Comparison of ENCODE assay signal across 27 cellular contexts in the genomic region with DNA sequence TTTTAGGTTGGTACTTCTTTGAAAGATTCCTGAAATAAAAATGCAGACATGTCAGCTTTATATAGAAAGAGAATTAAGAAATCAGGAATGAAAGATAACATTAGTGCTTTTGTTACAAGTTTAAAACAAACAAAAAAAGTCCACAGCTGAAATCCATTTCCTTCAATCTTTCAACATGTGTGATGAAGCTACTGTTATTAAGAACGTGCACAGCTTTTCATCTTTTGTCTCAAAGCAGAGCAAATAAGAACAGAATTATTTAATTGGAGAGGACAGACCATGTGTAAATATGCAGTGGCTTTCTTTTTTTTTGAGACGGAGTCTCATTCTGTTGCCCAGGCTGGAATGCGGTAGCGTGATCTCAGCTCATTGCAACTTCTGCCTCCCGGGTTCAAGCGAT.
A peak's percentile ranks its signal among the peaks of the same experiment; 100 is the strongest.
DNase-seq lines count a peak whose midpoint lies in the region; ATAC-seq lines count a peak whose summit lies in the region.
"Had no signal": no experiment of that assay in that cellular context is flagged by ENCODE, and none has a peak within 500 bp of the region (broad histone marks: within the 10 kb centered on the region; RNA-seq: fewer than 3 reads in every experiment).

No MANE protein-coding gene starts in this region.

- H3K4me3 ChIP-seq in naive thymus-derived CD4-positive, alpha-beta T cell (ENCODE audit: low read length), result no peak overlapping the region
- H3K4me3 ChIP-seq: ascending aorta, K562, MG63, transverse colon had no signal

- H3K4me3 Mint-ChIP-seq in activated CD4-positive, alpha-beta T cell treated with anti-CD3 and anti-CD28 coated beads for 36 hours, result no peak overlapping the region
- peak overlapping the region in 2 of 4 donors; percentile 32 to 60 for H3K4me3 Mint-ChIP-seq in IgD-negative memory B cell
- H3K4me3 Mint-ChIP-seq in activated naive CD8-positive, alpha-beta T cell treated with anti-CD3 and anti-CD28 coated beads, Interleukin-2, amount 50 U/mL, for 24 hours, result no peak overlapping the region
- H3K4me3 Mint-ChIP-seq in naive thymus-derived CD4-positive, alpha-beta T cell, result no peak overlapping the region

- H3K27ac ChIP-seq in naive thymus-derived CD4-positive, alpha-beta T cell (ENCODE audit: low read depth, low read length), result no peak overlapping the region
- H3K27ac ChIP-seq: ascending aorta had no signal

- no peak for DNase-seq in activated CD4-positive, alpha-beta T cell treated with anti-CD3 and anti-CD28 coated beads for 36 hours
- DNase-seq in activated CD4-positive, alpha-beta T cell treated with anti-CD3 and anti-CD28 coated beads, Interleukin-2, amount 50 U/mL, for 1 hour, result no peak
- DNase-seq in activated naive CD8-positive, alpha-beta T cell treated with anti-CD3 and anti-CD28 coated beads, Interleukin-2, amount 50 U/mL, for 24 hours, result no peak
- no peak for DNase-seq in naive thymus-derived CD4-positive, alpha-beta T cell
- DNase-seq in stimulated activated naive CD4-positive, alpha-beta T cell treated with Interleukin-2 at 50 U/mL for 16 hours (lab: John Stamatoyannopoulos, UW), result no peak
- no peak for DNase-seq in HuH-7 (ENCODE audit: low spot score)
- no peak for DNase-seq in putamen (ENCODE audit: low spot score)
- DNase-seq: 8988T; activated CD4-positive, CD25-positive, alpha-beta regulatory T cell; activated CD8-positive, alpha-beta memory T cell treated with anti-CD3 and anti-CD28 coated beads, Interleukin-2, amount 50 U/mL, for 4 hours; activated gamma-delta T cell treated with Interleukin-2 at 50 U/mL for 16 hours; BE2C; caudate nucleus; DND-41; kidney glomerular epithelial cell; MG63; NCI-H1436; NCI-H2171; NCI-H524; nucleus accumbens; stimulated activated CD4-positive, alpha-beta T cell treated with anti-CD3 and anti-CD28 coated beads, Interleukin-4, amount 100 ng/mL, for 1 hour; T-helper 9 cell; transverse colon had no signal

- peaks cover 57% of the 10 kb centered on the region for H3K36me3 Mint-ChIP-seq in activated CD4-positive, alpha-beta T cell treated with anti-CD3 and anti-CD28 coated beads for 36 hours (ENCODE audit: low read depth)
- peaks cover 8% of the 10 kb centered on the region for H3K36me3 Mint-ChIP-seq in IgD-negative memory B cell
- peaks cover 46% of the 10 kb centered on the region for H3K36me3 Mint-ChIP-seq in activated naive CD8-positive, alpha-beta T cell treated with anti-CD3 and anti-CD28 coated beads, Interleukin-2, amount 50 U/mL, for 24 hours (ENCODE audit: low read depth)
- peaks cover 0 to 37% (median 24%) of the 10 kb centered on the region in 5 donors for H3K36me3 Mint-ChIP-seq in naive thymus-derived CD4-positive, alpha-beta T cell

- CTCF ChIA-PET in activated CD4-positive, alpha-beta T cell treated with anti-CD3 and anti-CD28 coated beads for 36 hours (lab: Charles Lee), result interaction anchor here (0.6 to 1.2 kb wide), 4 partner anchors 9 to 21 kb away, joined by 3 to 4 read pairs (median 3); no protein-coding TSS in a partner anchor
- CTCF ChIA-PET in naive thymus-derived CD4-positive, alpha-beta T cell (lab: Charles Lee), result interaction anchor here (0.6 kb wide), 2 partner anchors 26 to 78 kb away, joined by 3 to 5 read pairs; no protein-coding TSS in a partner anchor

- H3K27ac Mint-ChIP-seq in activated CD4-positive, alpha-beta T cell treated with anti-CD3 and anti-CD28 coated beads for 36 hours, result peak overlapping the region; percentile 47
- H3K27ac Mint-ChIP-seq in IgD-negative memory B cell, result peak overlapping the region; percentile 32 to 70 (median 46)
- peak overlapping the region; percentile 76 for H3K27ac Mint-ChIP-seq in activated naive CD8-positive, alpha-beta T cell treated with anti-CD3 and anti-CD28 coated beads, Interleukin-2, amount 50 U/mL, for 24 hours
- peak overlapping the region in 5 of 9 donors; percentile 1 to 83 (median 47) for H3K27ac Mint-ChIP-seq in naive thymus-derived CD4-positive, alpha-beta T cell

- no peaks in the 10 kb centered on the region for H3K9me3 ChIP-seq in naive thymus-derived CD4-positive, alpha-beta T cell (ENCODE audit: control insufficient read depth in 2 of 3, low read length in 3 of 3)
- H3K9me3 ChIP-seq: ascending aorta, BE2C, MG63, transverse colon had no signal

- H3K27me3 ChIP-seq in naive thymus-derived CD4-positive, alpha-beta T cell (ENCODE audit: control insufficient read depth in 2 of 2, insufficient read depth in 2 of 2, low read length in 2 of 2), result no peaks in the 10 kb centered on the region
- H3K27me3 ChIP-seq: ascending aorta, BE2C, MG63, transverse colon had no signal

- H3K9me3 Mint-ChIP-seq in activated CD4-positive, alpha-beta T cell treated with anti-CD3 and anti-CD28 coated beads for 36 hours (ENCODE audit: low read depth), result no peaks in the 10 kb centered on the region
- H3K9me3 Mint-ChIP-seq in IgD-negative memory B cell, result no peaks in the 10 kb centered on the region
- H3K9me3 Mint-ChIP-seq in activated naive CD8-positive, alpha-beta T cell treated with anti-CD3 and anti-CD28 coated beads, Interleukin-2, amount 50 U/mL, for 24 hours, result no peaks in the 10 kb centered on the region
- no peaks in the 10 kb centered on the region for H3K9me3 Mint-ChIP-seq in naive thymus-derived CD4-positive, alpha-beta T cell

- intact Hi-C loops in activated CD4-positive, alpha-beta T cell treated with anti-CD3 and anti-CD28 coated beads for 36 hours (cut with DNase I, micrococcal nuclease), result no loop called here
- intact Hi-C loops in naive thymus-derived CD4-positive, alpha-beta T cell (cut with micrococcal nuclease), result no loop called here

- H3K36me3 ChIP-seq in naive thymus-derived CD4-positive, alpha-beta T cell (ENCODE audit: control insufficient read depth in 2 of 3, insufficient read depth in 3 of 3, low read length in 3 of 3), result peaks cover 3 to 54% (median 19%) of the 10 kb centered on the region in 3 experiments

- H3K27me3 Mint-ChIP-seq in activated CD4-positive, alpha-beta T cell treated with anti-CD3 and anti-CD28 coated beads for 36 hours, result no peaks in the 10 kb centered on the region
- H3K27me3 Mint-ChIP-seq in IgD-negative memory B cell, result no peaks in the 10 kb centered on the region
- H3K27me3 Mint-ChIP-seq in activated naive CD8-positive, alpha-beta T cell treated with anti-CD3 and anti-CD28 coated beads, Interleukin-2, amount 50 U/mL, for 24 hours, result no peaks in the 10 kb centered on the region
- no peaks in the 10 kb centered on the region for H3K27me3 Mint-ChIP-seq in naive thymus-derived CD4-positive, alpha-beta T cell

- H3K4me1 ChIP-seq in naive thymus-derived CD4-positive, alpha-beta T cell (ENCODE audit: control insufficient read depth in 2 of 2, insufficient read depth in 2 of 2, low read length in 2 of 2), result peaks cover 2 to 4% of the 10 kb centered on the region in 2 donors

- peaks cover 38% of the 10 kb centered on the region for H3K4me1 Mint-ChIP-seq in activated CD4-positive, alpha-beta T cell treated with anti-CD3 and anti-CD28 coated beads for 36 hours
- peaks cover 17 to 22% (median 20%) of the 10 kb centered on the region in 3 donors for H3K4me1 Mint-ChIP-seq in IgD-negative memory B cell
- H3K4me1 Mint-ChIP-seq in activated naive CD8-positive, alpha-beta T cell treated with anti-CD3 and anti-CD28 coated beads, Interleukin-2, amount 50 U/mL, for 24 hours, result peaks cover 35% of the 10 kb centered on the region
- H3K4me1 Mint-ChIP-seq in naive thymus-derived CD4-positive, alpha-beta T cell, result peaks cover 20 to 56% (median 42%) of the 10 kb centered on the region in 7 donors

- POLR2A ChIA-PET in activated CD4-positive, alpha-beta T cell treated with anti-CD3 and anti-CD28 coated beads for 36 hours (lab: Charles Lee), result no interaction called here
- POLR2A ChIA-PET in naive thymus-derived CD4-positive, alpha-beta T cell (lab: Charles Lee), result interaction anchor here (0.6 to 1.0 kb wide), 3 partner anchors 15 to 47 kb away, joined by 3 read pairs; no protein-coding TSS in a partner anchor

- ATAC-seq in activated CD4-positive, alpha-beta T cell treated with anti-CD3 and anti-CD28 coated beads for 36 hours, result no peak
- ATAC-seq in activated naive CD8-positive, alpha-beta T cell treated with anti-CD3 and anti-CD28 coated beads, Interleukin-2, amount 50 U/mL, for 24 hours, result no peak
- no peak for ATAC-seq in naive thymus-derived CD4-positive, alpha-beta T cell
- ATAC-seq: HCT116, K562 had no signal
